Comparison of ENCODE assay signal across 10 cellular contexts in genomic region chr6:139597781-139598368, GRCh38.
DNase-seq lines count a peak whose midpoint lies in the region; ATAC-seq, FAIRE-seq and TF ChIP-seq lines count a peak whose summit lies in the region.
"Had no signal": no experiment of that assay in that cellular context is flagged by ENCODE, and none has a peak within 500 bp of the region (broad histone marks: within the 10 kb centered on the region; RNA-seq: fewer than 3 reads in every experiment).

No MANE protein-coding gene starts in this region.

- H3K4me1 ChIP-seq in colonic mucosa: peaks cover 6% of the 10 kb centered on the region

- no peaks in the 10 kb centered on the region for H3K36me3 ChIP-seq in colonic mucosa

- peak overlapping the region; percentile 86 for H3K27ac ChIP-seq in colonic mucosa

- peak; percentile 20 to 45 for DNase-seq in NCI-H526 (lab: John Stamatoyannopoulos, UW)
- DNase-seq in NCI-H526 treated with DMSO at 0.1 percent for 48 hours (lab: John Stamatoyannopoulos, UW): no peak
- DNase-seq in colonic mucosa: peak; percentile 90
- peak in 1 of 2 experiments; percentile 49 for DNase-seq in mesothelial cell of epicardium (ENCODE audit: low spot score in 2 of 2, unreplicated experiment in 2 of 2)
- DNase-seq in urothelium cell line (ENCODE audit: low spot score): peak; percentile 39
- DNase-seq in retina: no peak
- DNase-seq: effector CD4-positive, alpha-beta T cell had no signal

- H3K4me1 Mint-ChIP-seq in mesothelial cell of epicardium: peaks cover 42% of the 10 kb centered on the region
- H3K4me1 Mint-ChIP-seq: B cell had no signal

- H3K9me3 Mint-ChIP-seq in mesothelial cell of epicardium: no peaks in the 10 kb centered on the region

- ATAC-seq in HG03442 (IDR thresholded peaks at IDR 0.05; ENCODE audit: unreplicated experiment): no peak
- no peak for ATAC-seq in HG02588 (IDR thresholded peaks at IDR 0.05; ENCODE audit: unreplicated experiment)

- TF ChIP-seq CTCF in colonic mucosa (IDR thresholded peaks at IDR 0.05) (no peak), mesothelial cell of epicardium (IDR thresholded peaks at IDR 0.05; ENCODE audit: unreplicated experiment) (no peak)

- no peak overlapping the region for H3K4me3 ChIP-seq in colonic mucosa

- H3K27me3 Mint-ChIP-seq in mesothelial cell of epicardium (ENCODE audit: low read depth): no peaks in the 10 kb centered on the region
- H3K27me3 Mint-ChIP-seq: B cell had no signal

- H3K4me3 Mint-ChIP-seq in mesothelial cell of epicardium: no peak overlapping the region
- H3K4me3 Mint-ChIP-seq: B cell had no signal

- no peaks in the 10 kb centered on the region for H3K27me3 ChIP-seq in colonic mucosa

- H3K27ac Mint-ChIP-seq in mesothelial cell of epicardium: peak overlapping the region; percentile 91
- H3K27ac Mint-ChIP-seq: B cell had no signal

- H3K36me3 Mint-ChIP-seq in mesothelial cell of epicardium: no peaks in the 10 kb centered on the region

- peak overlapping the region in 1 of 2 donors; percentile 48 for H3K9ac ChIP-seq in colonic mucosa (ENCODE audit: low read depth in 2 of 2, low read length in 2 of 2)

- intact Hi-C loops in colonic mucosa (cut with DNase I): loop anchor here (5.0 kb wide), 1 partner anchor 226 kb away; the partner anchor contains the start of gene CITED2

- FAIRE-seq in urothelium cell line (lab: Jason Lieb, UNC): no peak

- H3K9me3 ChIP-seq in colonic mucosa: no peaks in the 10 kb centered on the region

Comparison
In these comparisons a context has a peak if more than half of its experiments do, and no peak if none do; other contexts are left out.
1. DNase-seq: peak in NCI-H526 (2 of 2), colonic mucosa (single experiment) and urothelium cell line (single experiment); none in NCI-H526 treated with DMSO at 0.1 percent for 48 hours (single experiment) and retina (single experiment).